1 cellular context compared by ENCODE assay signal in the genomic region with DNA sequence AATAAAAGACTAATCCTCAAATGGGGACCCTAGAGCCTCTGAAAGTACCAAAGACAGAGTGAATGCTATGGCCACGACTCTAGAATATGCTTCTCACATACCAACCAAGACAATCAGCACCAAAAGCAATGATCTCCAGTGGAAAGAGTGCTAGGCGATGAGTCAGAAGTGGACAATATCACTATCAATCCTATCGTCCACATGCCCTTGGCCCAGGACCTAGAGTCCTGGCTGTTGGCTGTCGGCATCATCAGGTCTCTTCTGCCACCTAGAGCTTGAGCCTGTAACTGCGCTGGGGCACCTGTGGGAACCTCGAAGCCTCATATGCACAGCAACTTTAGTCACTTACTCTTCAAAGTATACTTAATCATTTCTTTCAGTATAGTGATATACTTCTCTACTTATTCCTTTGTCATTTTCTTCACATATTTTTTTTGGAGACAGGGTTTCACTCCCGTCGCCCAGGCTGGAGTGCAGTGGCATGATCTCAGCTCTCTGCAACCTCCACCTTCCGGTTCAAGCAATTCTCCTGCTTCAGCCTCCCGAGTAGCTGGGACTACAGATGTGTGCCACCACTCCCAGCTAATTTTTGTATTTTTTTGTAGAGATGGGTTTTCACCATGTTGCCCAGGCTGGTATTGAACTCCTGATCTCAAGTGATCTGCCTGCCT.
TF ChIP-seq lines count a peak whose summit lies in the region.

No MANE protein-coding gene starts in this region.

TF ChIP-seq in HCT116, 20 proteins besides CTCF, POLR2A, EP300 and RAD21 (continued from another document):
- TF ChIP-seq, protein P1, sequence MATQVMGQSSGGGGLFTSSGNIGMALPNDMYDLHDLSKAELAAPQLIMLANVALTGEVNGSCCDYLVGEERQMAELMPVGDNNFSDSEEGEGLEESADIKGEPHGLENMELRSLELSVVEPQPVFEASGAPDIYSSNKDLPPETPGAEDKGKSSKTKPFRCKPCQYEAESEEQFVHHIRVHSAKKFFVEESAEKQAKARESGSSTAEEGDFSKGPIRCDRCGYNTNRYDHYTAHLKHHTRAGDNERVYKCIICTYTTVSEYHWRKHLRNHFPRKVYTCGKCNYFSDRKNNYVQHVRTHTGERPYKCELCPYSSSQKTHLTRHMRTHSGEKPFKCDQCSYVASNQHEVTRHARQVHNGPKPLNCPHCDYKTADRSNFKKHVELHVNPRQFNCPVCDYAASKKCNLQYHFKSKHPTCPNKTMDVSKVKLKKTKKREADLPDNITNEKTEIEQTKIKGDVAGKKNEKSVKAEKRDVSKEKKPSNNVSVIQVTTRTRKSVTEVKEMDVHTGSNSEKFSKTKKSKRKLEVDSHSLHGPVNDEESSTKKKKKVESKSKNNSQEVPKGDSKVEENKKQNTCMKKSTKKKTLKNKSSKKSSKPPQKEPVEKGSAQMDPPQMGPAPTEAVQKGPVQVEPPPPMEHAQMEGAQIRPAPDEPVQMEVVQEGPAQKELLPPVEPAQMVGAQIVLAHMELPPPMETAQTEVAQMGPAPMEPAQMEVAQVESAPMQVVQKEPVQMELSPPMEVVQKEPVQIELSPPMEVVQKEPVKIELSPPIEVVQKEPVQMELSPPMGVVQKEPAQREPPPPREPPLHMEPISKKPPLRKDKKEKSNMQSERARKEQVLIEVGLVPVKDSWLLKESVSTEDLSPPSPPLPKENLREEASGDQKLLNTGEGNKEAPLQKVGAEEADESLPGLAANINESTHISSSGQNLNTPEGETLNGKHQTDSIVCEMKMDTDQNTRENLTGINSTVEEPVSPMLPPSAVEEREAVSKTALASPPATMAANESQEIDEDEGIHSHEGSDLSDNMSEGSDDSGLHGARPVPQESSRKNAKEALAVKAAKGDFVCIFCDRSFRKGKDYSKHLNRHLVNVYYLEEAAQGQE (IDR thresholded peaks at IDR 0.05; ENCODE audit: low read depth): no peak
